ENCODE assay signal across 24 cellular contexts in the genomic region with DNA sequence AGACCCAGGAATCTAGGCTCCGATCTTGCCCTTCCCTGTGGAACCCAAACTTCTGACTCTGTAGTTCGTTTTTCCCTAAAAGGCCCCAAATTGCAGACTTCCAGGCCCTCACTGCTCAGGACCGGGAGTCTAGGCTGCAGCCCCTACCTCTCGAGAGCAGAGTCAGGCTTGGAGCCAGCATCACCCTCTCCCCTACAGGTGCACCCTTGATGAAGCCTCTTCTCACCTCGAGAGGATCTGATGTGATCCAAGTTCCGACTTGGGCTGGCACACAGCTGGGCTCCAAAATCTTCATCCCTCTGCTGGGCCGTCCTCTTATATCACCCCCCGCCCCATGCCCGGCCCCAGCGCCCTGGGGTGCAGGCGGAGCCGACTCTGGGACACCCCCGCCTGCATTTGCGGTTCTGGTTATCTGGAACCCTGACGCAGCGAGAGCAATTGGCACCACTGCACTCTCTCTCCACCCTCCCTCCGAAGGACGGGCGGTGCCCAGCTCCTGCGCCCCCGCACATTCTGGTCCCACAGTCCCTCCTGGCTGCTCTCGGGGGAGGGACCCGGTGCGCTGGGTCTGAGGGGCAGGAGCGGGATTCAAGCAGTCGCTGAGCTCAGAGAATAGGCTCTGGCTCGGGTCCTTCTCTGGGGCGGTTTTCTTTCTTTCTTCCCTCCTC. TPM values are rescaled to one million over a fixed set of nuclear protein-coding genes. Genes with fewer than 3 reads are reported as not detected.
DNase-seq lines count a peak whose midpoint lies in the region; TF ChIP-seq lines count a peak whose summit lies in the region.
"Had no signal": no experiment of that assay in that cellular context is flagged by ENCODE, and none has a peak within 500 bp of the region (broad histone marks: within the 10 kb centered on the region; RNA-seq: fewer than 3 reads in every experiment).

A gene (minus strand): TSS at position 293 of the 668 bp plus-strand sequence. CDS start 1,518 bp downstream, outside the sequence.

- POLR2A ChIA-PET in MCF 10A (lab: Yijun Ruan, JAX), result no interaction called here

- no TSS peak for BruUV-seq in MCF 10A (replicated peaks; lab: Mats Ljungman, UMichigan)

- CTCF ChIA-PET in MCF 10A (lab: Yijun Ruan, JAX), result no interaction called here

- no peaks in the 10 kb centered on the region for H3K9me3 ChIP-seq in breast epithelium
- no peaks in the 10 kb centered on the region for H3K9me3 ChIP-seq in vagina
- H3K9me3 ChIP-seq: colonic mucosa, heart right ventricle, prostate gland, upper lobe of right lung had no signal

- H3K36me3 Mint-ChIP-seq in MCF 10A (ENCODE audit: insufficient read depth, unreplicated experiment), result no peaks in the 10 kb centered on the region
- H3K36me3 Mint-ChIP-seq: brain; mesothelial cell of epicardium; natural killer cell treated with Interleukin-12 subunit alpha and Interleukin-12 subunit beta and Interleukin-15 and Interleukin-18, amount 100 ng/mL, for 72 hours had no signal

- H3K4me1 Mint-ChIP-seq in MCF 10A (ENCODE audit: insufficient read depth, unreplicated experiment), result peaks cover 4% of the 10 kb centered on the region
- H3K4me1 Mint-ChIP-seq: brain had no signal

- H3K27ac Mint-ChIP-seq in MCF 10A (ENCODE audit: low read depth, unreplicated experiment), result no peak within 1 kb of the TSS
- H3K27ac Mint-ChIP-seq: brain; mesothelial cell of epicardium; natural killer cell treated with Interleukin-12 subunit alpha and Interleukin-12 subunit beta and Interleukin-15 and Interleukin-18, amount 100 ng/mL, for 72 hours; T-helper 1 cell treated with Interleukin-12 subunit alpha and Interleukin-12 subunit beta and Interleukin-4 antibody, amounts not matched to agents 30 μg/mL and 1 μg/mL, for 36 hours had no signal

- TF ChIP-seq CTCF in breast epithelium (IDR thresholded peaks at IDR 0.05), result no peak
- TF ChIP-seq CTCF in MCF 10A (IDR thresholded peaks at IDR 0.05; ENCODE audit: unreplicated experiment), result no peak
- no peak for TF ChIP-seq CTCF in vagina (IDR thresholded peaks at IDR 0.05)
- no peak for TF ChIP-seq CTCF in coronary artery (IDR thresholded peaks at IDR 0.05)

- H3K4me3 Mint-ChIP-seq in MCF 10A (ENCODE audit: unreplicated experiment), result no peak within 1 kb of the TSS
- H3K4me3 Mint-ChIP-seq: brain; mesothelial cell of epicardium; natural killer cell treated with Interleukin-12 subunit alpha and Interleukin-12 subunit beta and Interleukin-15 and Interleukin-18, amount 100 ng/mL, for 72 hours; T-helper 1 cell treated with Interleukin-12 subunit alpha and Interleukin-12 subunit beta and Interleukin-4 antibody, amounts not matched to agents 30 μg/mL and 1 μg/mL, for 36 hours had no signal

- TF ChIP-seq POLR2A in breast epithelium (IDR thresholded peaks at IDR 0.05) (no peak), vagina (IDR thresholded peaks at IDR 0.05) (no peak)

- H3K4me1 ChIP-seq in breast epithelium (no peaks in the 10 kb centered on the region), vagina (no peaks in the 10 kb centered on the region)
- H3K4me1 ChIP-seq: colonic mucosa, heart right ventricle, prostate gland, upper lobe of right lung had no signal

- no peaks in the 10 kb centered on the region for H3K9me3 Mint-ChIP-seq in MCF 10A (ENCODE audit: unreplicated experiment)
- H3K9me3 Mint-ChIP-seq: natural killer cell treated with Interleukin-12 subunit alpha and Interleukin-12 subunit beta and Interleukin-15 and Interleukin-18, amount 100 ng/mL, for 72 hours; T-helper 1 cell treated with Interleukin-12 subunit alpha and Interleukin-12 subunit beta and Interleukin-4 antibody, amounts not matched to agents 30 μg/mL and 1 μg/mL, for 36 hours had no signal

- no peaks in the 10 kb centered on the region for H3K27me3 ChIP-seq in breast epithelium
- no peaks in the 10 kb centered on the region for H3K27me3 ChIP-seq in vagina
- H3K27me3 ChIP-seq: colonic mucosa had no signal

- intact Hi-C loops in breast epithelium (cut with DNase I; ENCODE audit: low total_unique reads) (no loop called here), MCF 10A (cut with micrococcal nuclease) (no loop called here), vagina (cut with DNase I) (no loop called here)

- DNase-seq in breast epithelium (ENCODE audit: low spot score in 2 of 2), result no peak
- DNase-seq in MCF 10A (ENCODE audit: unreplicated experiment), result no peak
- DNase-seq in epithelial cell of prostate (ENCODE audit: low read depth, low spot score), result no peak
- peak; percentile 64 for DNase-seq in left kidney (ENCODE audit: low read depth, low spot score)
- no peak for DNase-seq in vagina (ENCODE audit: extremely low spot score in 2 of 2)
- no peak for DNase-seq in coronary artery (ENCODE audit: low spot score)
- no peak for DNase-seq in mucosa of gallbladder (ENCODE audit: low spot score)
- DNase-seq in GM19240 (ENCODE audit: insufficient read length, low spot score), result no peak
- DNase-seq: 8988T; activated CD4-positive, alpha-beta T cell treated with anti-CD3 and anti-CD28 coated beads, Interleukin-2, amount 50 U/mL, for 1 hour; activated effector memory CD4-positive, alpha-beta T cell treated with anti-CD3 and anti-CD28 coated beads, Interleukin-2, amount 50 U/mL, for 16 hours; colonic mucosa; heart right ventricle; NCI-H1930; NCI-H2227 treated with DMSO at 0.1 percent for 48 hours; small intestine; stimulated activated CD4-positive, alpha-beta T cell treated with anti-CD3 and anti-CD28 coated beads, Interleukin-4, amount 100 ng/mL, for 1 hour; upper lobe of right lung had no signal

- peaks cover 21% of the 10 kb centered on the region for H3K27me3 Mint-ChIP-seq in MCF 10A (ENCODE audit: insufficient read depth, unreplicated experiment)

- H3K27ac ChIP-seq in breast epithelium (peak within 1 kb of the TSS in 1 of 2 donors; percentile 71), epithelial cell of prostate (peak within 1 kb of the TSS; percentile 48), vagina (no peak within 1 kb of the TSS), coronary artery (no peak within 1 kb of the TSS)
- H3K27ac ChIP-seq: colonic mucosa, heart right ventricle, KMS-11, prostate gland, upper lobe of right lung had no signal

- no peaks in the 10 kb centered on the region for H3K36me3 ChIP-seq in breast epithelium
- no peaks in the 10 kb centered on the region for H3K36me3 ChIP-seq in vagina
- H3K36me3 ChIP-seq: colonic mucosa, heart right ventricle, prostate gland, upper lobe of right lung had no signal

- peak within 1 kb of the TSS in 2 of 3 donors; percentile 50 to 59 for H3K4me3 ChIP-seq in breast epithelium
- no peak within 1 kb of the TSS for H3K4me3 ChIP-seq in vagina
- H3K4me3 ChIP-seq in coronary artery, result no peak within 1 kb of the TSS
- H3K4me3 ChIP-seq: colonic mucosa, heart right ventricle, prostate gland, upper lobe of right lung had no signal

RNA-seq across cellular contexts. Expression of the gene that starts here (rescaled TPM):
- total RNA-seq in breast epithelium, result 100 to 1,000 TPM in 1 of 3 donors, 1 to 10 TPM in 1, not detected in 1; 7.5 to 103 TPM
- total RNA-seq in MCF 10A (2022), result not detected in 2 replicates
- 14.2 TPM for total RNA-seq in vagina
- total RNA-seq in mucosa of gallbladder, result 0.14 TPM
- total RNA-seq: colonic mucosa; heart right ventricle; natural killer cell treated with Interleukin-12 subunit alpha and Interleukin-12 subunit beta and Interleukin-15 and Interleukin-18, amount 100 ng/mL, for 72 hours had no signal

Comparison
In these comparisons a context has a peak if more than half of its experiments do, and no peak if none do; other contexts are left out.
1. H3K4me3 ChIP-seq: peak in breast epithelium (2 of 3); none in vagina (0 of 2) and coronary artery (single experiment).